8 cellular contexts compared by ENCODE assay signal in the genomic region with DNA sequence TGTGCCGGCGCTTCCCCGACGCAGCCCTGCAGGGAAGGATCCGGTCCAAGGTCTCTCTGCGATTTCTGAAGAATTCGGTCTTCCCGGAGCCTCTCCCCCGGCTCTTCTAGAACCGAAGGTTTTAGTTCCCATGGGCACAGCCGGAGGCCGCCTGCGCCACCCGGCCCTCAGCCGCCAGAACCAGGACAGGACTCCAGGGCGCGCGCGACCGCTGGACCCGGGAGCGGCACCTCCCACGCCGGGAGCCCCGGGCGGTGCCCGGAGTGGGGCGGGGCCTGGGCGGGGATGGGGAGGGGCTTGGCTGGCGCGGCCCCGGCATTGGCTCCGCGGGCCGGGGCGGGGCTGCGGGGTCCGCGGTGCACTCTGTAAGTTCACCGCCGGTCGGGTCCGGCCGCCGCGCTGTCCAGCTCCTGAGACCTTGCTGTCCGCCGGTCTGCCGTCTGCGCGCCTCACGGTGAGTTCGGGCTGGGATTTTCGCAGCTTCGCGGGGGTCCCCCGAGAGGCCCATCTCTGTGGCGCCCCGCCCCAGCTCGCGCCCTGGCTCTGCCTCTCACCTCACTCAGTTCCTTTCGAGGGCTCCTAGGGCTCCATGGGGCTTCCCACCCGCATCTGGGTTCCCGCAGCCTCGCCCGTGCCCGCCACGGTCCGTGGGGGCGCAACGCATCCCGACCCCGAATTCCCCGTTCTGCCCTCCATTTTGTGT. TPM values are rescaled to one million over a fixed set of nuclear protein-coding genes. Genes with fewer than 3 reads are reported as not detected.
A peak's percentile ranks its signal among the peaks of the same experiment; 100 is the strongest.
DNase-seq lines count a peak whose midpoint lies in the region; ATAC-seq and TF ChIP-seq lines count a peak whose summit lies in the region.

A gene with protein sequence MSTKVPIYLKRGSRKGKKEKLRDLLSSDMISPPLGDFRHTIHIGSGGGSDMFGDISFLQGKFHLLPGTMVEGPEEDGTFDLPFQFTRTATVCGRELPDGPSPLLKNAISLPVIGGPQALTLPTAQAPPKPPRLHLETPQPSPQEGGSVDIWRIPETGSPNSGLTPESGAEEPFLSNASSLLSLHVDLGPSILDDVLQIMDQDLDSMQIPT (plus strand): TSS at position 366 of the 703 bp plus-strand sequence. CDS start 6,033 bp downstream, outside the sequence.

- H3K27ac Mint-ChIP-seq in Caco-2 (ENCODE audit: unreplicated experiment) (peak within 1 kb of the TSS; percentile 80), osteocyte (ENCODE audit: unreplicated experiment) (peak within 1 kb of the TSS; percentile 91)
- peak within 1 kb of the TSS; percentile 46 for H3K27ac Mint-ChIP-seq in activated naive CD8-positive, alpha-beta T cell

- H3K27ac ChIP-seq in IMR-90 (ENCODE audit: insufficient read depth, low read length) (peak within 1 kb of the TSS; percentile 91), SK-N-SH (ENCODE audit: low read depth in 2 of 2, low read length in 1 of 2) (peak within 1 kb of the TSS; percentile 65 to 80), testis (peak within 1 kb of the TSS; percentile 64 to 81)

- peak within 1 kb of the TSS; percentile 67 for H2BK5ac ChIP-seq in IMR-90 (ENCODE audit: low read depth, low read length, poor library complexity, severe bottlenecking)

- TF ChIP-seq POLR2A in IMR-90 (IDR thresholded peaks at IDR 0.05; ENCODE audit: low read depth, low read length) (peak; percentile 95), testis (IDR thresholded peaks at IDR 0.05) (no peak)

- H3K79me2 ChIP-seq in SK-N-SH (ENCODE audit: insufficient read depth) = peaks cover 42% of the 10 kb centered on the region

- H3K4me1 Mint-ChIP-seq in Caco-2 (ENCODE audit: low read depth, unreplicated experiment) = peaks cover 28% of the 10 kb centered on the region
- peaks cover 7% of the 10 kb centered on the region for H3K4me1 Mint-ChIP-seq in activated naive CD8-positive, alpha-beta T cell (ENCODE audit: low read depth)
- H3K4me1 Mint-ChIP-seq in osteocyte (ENCODE audit: unreplicated experiment) = peaks cover 43% of the 10 kb centered on the region

- POLR2A ChIA-PET in Caco-2 (lab: Charles Lee) (interaction anchor here (0.5 to 3.1 kb wide), 10 partner anchors 9 to 100 kb away, joined by 3 to 81 read pairs (median 6); a partner anchor contains a TSS), IMR-90 (lab: Charles Lee; ENCODE audit: unreplicated experiment) (interaction anchor here (1.0 kb wide), 1 partner anchor 22 kb away, joined by 4 read pairs; no protein-coding TSS in a partner anchor), SK-N-SH (lab: Yijun Ruan, JAX) (interaction anchor here (0.6 to 2.4 kb wide), 17 partner anchors 10 to 194 kb away, joined by 3 to 26 read pairs (median 4); a partner anchor contains a TSS)

- H3K27me3 Mint-ChIP-seq in Caco-2 (ENCODE audit: insufficient read depth, unreplicated experiment) (no peaks in the 10 kb centered on the region), osteocyte (ENCODE audit: unreplicated experiment) (no peaks in the 10 kb centered on the region)
- H3K27me3 Mint-ChIP-seq in activated naive CD8-positive, alpha-beta T cell = no peaks in the 10 kb centered on the region

- DNase-seq in Caco-2 = peak; percentile 87 to 94
- peak; percentile 80 for DNase-seq in IMR-90
- peak; percentile 97 for DNase-seq in SK-N-SH
- peak; percentile 75 to 96 (median 92) for DNase-seq in head of caudate nucleus
- peak; percentile 95 for DNase-seq in osteocyte (ENCODE audit: extremely low spot score, unreplicated experiment)
- DNase-seq in testis = peak; percentile 88

- peaks cover 41% of the 10 kb centered on the region for H4K20me1 ChIP-seq in IMR-90 (ENCODE audit: insufficient read depth, low read length)
- peaks cover 24% of the 10 kb centered on the region for H4K20me1 ChIP-seq in SK-N-SH (ENCODE audit: insufficient read depth)

- H4K91ac ChIP-seq in IMR-90 (ENCODE audit: insufficient read depth, low read depth, low read length) = peak within 1 kb of the TSS; percentile 47; the same call in 1 of the 2 replicates

- peak within 1 kb of the TSS; percentile 55; the same call in 1 of the 2 replicates for H3K18ac ChIP-seq in IMR-90 (ENCODE audit: low read depth, low read length)

- H3K9me2 ChIP-seq in SK-N-SH = no peaks in the 10 kb centered on the region

- H3F3A ChIP-seq in SK-N-SH (replicated peaks; ENCODE audit: insufficient read depth) = peaks cover 5% of the 10 kb centered on the region

- H3K9ac ChIP-seq in IMR-90 (ENCODE audit: low read depth, low read length) (peak within 1 kb of the TSS; percentile 90), SK-N-SH (peak within 1 kb of the TSS; percentile 84)

- H4K8ac ChIP-seq in IMR-90 (ENCODE audit: low read depth in 2 of 2, low read length in 2 of 2) = peak within 1 kb of the TSS; percentile 47 to 59; a peak in 2 of 4 replicates

- CTCF ChIA-PET in Caco-2 (lab: Charles Lee) = interaction anchor here (0.6 to 6.5 kb wide), 23 partner anchors 9 to 179 kb away, joined by 3 to 337 read pairs (median 4); a partner anchor contains a TSS
- CTCF ChIA-PET in IMR-90 (lab: Yijun Ruan, JAX) = interaction anchor here (0.6 to 4.5 kb wide), 16 partner anchors 9 to 89 kb away, joined by 3 to 66 read pairs (median 6); a partner anchor contains a TSS
- CTCF ChIA-PET in SK-N-SH (lab: Yijun Ruan, JAX) = interaction anchor here (0.6 to 24.1 kb wide), 45 partner anchors 8 to 623 kb away, joined by 3 to 1118 read pairs (median 4); a partner anchor contains a TSS

- peak within 1 kb of the TSS; percentile 63; the same call in 1 of the 2 replicates for H3K23ac ChIP-seq in IMR-90 (ENCODE audit: low read depth, low read length)

- dilution Hi-C loops in IMR-90 (cut with HindIII; ENCODE audit: low sequenced_read_pairs, unreplicated experiment) = no loop called here

- H3K14ac ChIP-seq in IMR-90 (replicated peaks; ENCODE audit: low read depth, low read length) = peak within 1 kb of the TSS; percentile 77

- H3K36me3 Mint-ChIP-seq in Caco-2 (ENCODE audit: insufficient read depth, unreplicated experiment) = peaks cover 43% of the 10 kb centered on the region
- H3K36me3 Mint-ChIP-seq in activated naive CD8-positive, alpha-beta T cell = no peaks in the 10 kb centered on the region
- H3K36me3 Mint-ChIP-seq in osteocyte (ENCODE audit: unreplicated experiment) = no peaks in the 10 kb centered on the region

- in situ Hi-C loops in IMR-90 (cut with MboI; ENCODE audit: low sequenced_read_pairs) = loop anchor here (5.0 kb wide), 1 partner anchor 37 kb away; no protein-coding TSS in a partner anchor

- H3K4ac ChIP-seq in IMR-90 (ENCODE audit: low read depth, low read length) = peak within 1 kb of the TSS; percentile 79

- H2AFZ ChIP-seq in IMR-90 (replicated peaks; ENCODE audit: low read length, poor library complexity) (peak within 1 kb of the TSS; percentile 90), SK-N-SH (ENCODE audit: low read depth) (peak within 1 kb of the TSS; percentile 93)

- peak within 1 kb of the TSS; percentile 96 for H2AK9ac ChIP-seq in IMR-90 (replicated peaks; ENCODE audit: low read depth, low read length, poor library complexity)

- no TSS peak for BruUV-seq in Caco-2 (replicated peaks; lab: Mats Ljungman, UMichigan)
- no TSS peak for BruUV-seq in IMR-90 (replicated peaks; lab: Mats Ljungman, UMichigan)

- 0% methylated on average over 29 of the region's 74 CpGs; no CpG with 5 or more reads in 1 of the 2 experiments for WGBS in IMR-90 (ENCODE audit: extremely low coverage in 2 of 2, insufficient read length in 1 of 2), 2 experiments
- 3% methylated on average over 24 of the region's 74 CpGs for WGBS in SK-N-SH (ENCODE audit: low lambda C conversion rate)
- 0 to 1% methylated on average over 2 to 55 of the region's 74 CpGs for WGBS in testis, 2 donors

- H3K9me3 ChIP-seq in Caco-2 = no peaks in the 10 kb centered on the region
- H3K9me3 ChIP-seq in IMR-90 (ENCODE audit: control insufficient read depth, insufficient read depth, low read length) = no peaks in the 10 kb centered on the region
- no peaks in the 10 kb centered on the region for H3K9me3 ChIP-seq in SK-N-SH
- H3K9me3 ChIP-seq in testis = no peaks in the 10 kb centered on the region

- H3K4me3 Mint-ChIP-seq in Caco-2 (ENCODE audit: unreplicated experiment) (peak within 1 kb of the TSS; percentile 81), osteocyte (ENCODE audit: unreplicated experiment) (peak within 1 kb of the TSS; percentile 82)
- peak within 1 kb of the TSS; percentile 70 for H3K4me3 Mint-ChIP-seq in activated naive CD8-positive, alpha-beta T cell

- TF ChIP-seq CTCF in Caco-2 (IDR thresholded peaks at IDR 0.05; ENCODE audit: insufficient read depth in 1 of 2, low read depth in 1 of 2, low read length in 1 of 2, severe bottlenecking in 1 of 2, unreplicated experiment in 1 of 2) (peak in 1 of 2 experiments; percentile 10), IMR-90 (conservative IDR thresholded peaks at IDR 0.05; ENCODE audit: low read depth, low read length) (no peak), SK-N-SH (IDR thresholded peaks at IDR 0.05) (no peak), osteocyte (IDR thresholded peaks at IDR 0.05) (no peak), testis (IDR thresholded peaks at IDR 0.05) (peak in 1 of 3 experiments; percentile 8)

- peak within 1 kb of the TSS; percentile 28; the same call in 1 of the 2 replicates for H4K5ac ChIP-seq in IMR-90 (ENCODE audit: low read depth, low read length)

- H3K56ac ChIP-seq in IMR-90 (ENCODE audit: extremely low read depth, insufficient read depth, low read length) = peak within 1 kb of the TSS; percentile 68

- peaks cover 8% of the 10 kb centered on the region for H3K9me1 ChIP-seq in IMR-90 (ENCODE audit: insufficient read depth, low read length)

- H3K27me3 ChIP-seq in Caco-2 (replicated peaks; ENCODE audit: control insufficient read depth, insufficient read depth, low read length) (no peaks in the 10 kb centered on the region), IMR-90 (ENCODE audit: control insufficient read depth, insufficient read depth, low read length) (no peaks in the 10 kb centered on the region), SK-N-SH (ENCODE audit: insufficient read depth) (no peaks in the 10 kb centered on the region), testis (no peaks in the 10 kb centered on the region)

- TF ChIP-seq RAD21 in IMR-90 (IDR thresholded peaks at IDR 0.05; ENCODE audit: low read length) (no peak), SK-N-SH (IDR thresholded peaks at IDR 0.05; ENCODE audit: low read length) (no peak)

- peak within 1 kb of the TSS; percentile 45; the same call in 1 of the 3 replicates for H2BK15ac ChIP-seq in IMR-90 (ENCODE audit: low read depth, low read length)

- peak within 1 kb of the TSS; percentile 29 for H2BK120ac ChIP-seq in IMR-90 (ENCODE audit: low read depth, low read length)

- no peak for TF ChIP-seq EP300 in SK-N-SH (IDR thresholded peaks at IDR 0.05; ENCODE audit: borderline replicate concordance in 1 of 2, low read depth in 1 of 2, low read length in 1 of 2)

- H3K4me3 ChIP-seq in Caco-2 (ENCODE audit: low read depth, low read length) = peak within 1 kb of the TSS; percentile 99
- peak within 1 kb of the TSS; percentile 96 for H3K4me3 ChIP-seq in IMR-90 (ENCODE audit: insufficient read depth, low read depth, low read length)
- peak within 1 kb of the TSS; percentile 85 to 94 for H3K4me3 ChIP-seq in SK-N-SH (ENCODE audit: low read depth in 2 of 2, low read length in 1 of 2)
- H3K4me3 ChIP-seq in testis = peak within 1 kb of the TSS; percentile 69 to 95

- peak; percentile 90 for ATAC-seq in GM21381 (IDR thresholded peaks at IDR 0.05; ENCODE audit: unreplicated experiment)
- ATAC-seq in IMR-90 (ENCODE audit: low read depth) = peak; percentile 89

- H3K79me1 ChIP-seq in IMR-90 (ENCODE audit: low read depth in 1 of 2, low read length in 2 of 2) = peaks cover 5 to 61% of the 10 kb centered on the region in 2 experiments; a peak in 2 of 4 replicates

- intact Hi-C loops in Caco-2 (cut with micrococcal nuclease; ENCODE audit: unreplicated experiment) = loop anchor here (1.0 kb wide), 4 partner anchors 8 to 39 kb away; no protein-coding TSS in a partner anchor
- intact Hi-C loops in IMR-90 (cut with micrococcal nuclease) = loop anchor here (1.0 kb wide), 1 partner anchor 39 kb away; no protein-coding TSS in a partner anchor
- intact Hi-C loops in head of caudate nucleus (cut with DNase I) = loop anchor here (2.0 kb wide), 1 partner anchor 40 kb away; no protein-coding TSS in a partner anchor
- intact Hi-C loops in testis (cut with DNase I; ENCODE audit: low total_unique reads) = loop anchor here (5.0 kb wide), 1 partner anchor 37 kb away; no protein-coding TSS in a partner anchor

- H2BK20ac ChIP-seq in IMR-90 (ENCODE audit: low read depth, low read length) = no peak within 1 kb of the TSS; the same call in 1 of the 2 replicates

- H3K36me3 ChIP-seq in Caco-2 (ENCODE audit: control insufficient read depth, insufficient read depth, low read length) (peaks cover 2% of the 10 kb centered on the region), IMR-90 (ENCODE audit: control insufficient read depth, insufficient read depth, low read length) (peaks cover 2% of the 10 kb centered on the region; the same call in 1 of the 2 replicates), SK-N-SH (replicated peaks in 1 of 2; ENCODE audit: control insufficient read depth in 1 of 2, insufficient read depth in 2 of 2, low read length in 1 of 2) (no peaks in the 10 kb centered on the region), testis (ENCODE audit: low read depth, missing control alignments) (no peaks in the 10 kb centered on the region)

- H3K4me2 ChIP-seq in IMR-90 (ENCODE audit: low read depth, low read length) = peak within 1 kb of the TSS; percentile 97
- peak within 1 kb of the TSS; percentile 87 for H3K4me2 ChIP-seq in SK-N-SH

- H3K9me3 Mint-ChIP-seq in Caco-2 (ENCODE audit: unreplicated experiment) = no peaks in the 10 kb centered on the region
- H3K9me3 Mint-ChIP-seq in activated naive CD8-positive, alpha-beta T cell (ENCODE audit: low read depth) = no peaks in the 10 kb centered on the region
- H3K9me3 Mint-ChIP-seq in osteocyte (ENCODE audit: unreplicated experiment) = no peaks in the 10 kb centered on the region

- peaks cover 33% of the 10 kb centered on the region for H3K4me1 ChIP-seq in Caco-2
- peaks cover 27% of the 10 kb centered on the region for H3K4me1 ChIP-seq in IMR-90 (ENCODE audit: control insufficient read depth, insufficient read depth, low read length)
- H3K4me1 ChIP-seq in SK-N-SH (ENCODE audit: control insufficient read depth in 1 of 2, insufficient read depth in 2 of 2, low read depth in 1 of 2, low read length in 1 of 2) = peaks cover 20 to 38% of the 10 kb centered on the region in 2 experiments; a peak in 2 of 4 replicates
- peaks cover 24% of the 10 kb centered on the region for H3K4me1 ChIP-seq in testis

- peak within 1 kb of the TSS; percentile 82 for H2AK5ac ChIP-seq in IMR-90 (ENCODE audit: low read depth, low read length)

RNA-seq across cellular contexts. Expression of the gene that starts here (rescaled TPM):
- total RNA-seq in Caco-2 (2022) (38.0 and 40.7 TPM in 2 replicates), IMR-90 (2012; rRNA removed) (5.2 and 5.3 TPM in 2 replicates), osteocyte (20.7 and 23.1 TPM in 2 replicates), testis (1 to 10 TPM; 3.5 to 4.4 TPM)
- polyA plus RNA-seq in IMR-90 (2012; rRNA removed) (27.5 and 31.3 TPM in 2 replicates), SK-N-SH (2012; rRNA removed) (5.1 and 8.1 TPM in 2 replicates), testis (ENCODE audit: insufficient read depth, low read depth, low replicate concordance) (5.1 TPM)
- polyA plus RNA-seq in IMR-90 (2012; cell fraction: cytosol; rRNA removed) = 21.0 and 67.9 TPM in 2 replicates
- polyA plus RNA-seq in IMR-90 (2012; cell fraction: nucleus; rRNA removed; ENCODE audit: low replicate concordance) = 50.4 and 79.5 TPM in 2 replicates
- 2.5 and 4.1 TPM in 2 replicates for polyA plus RNA-seq in SK-N-SH (2012; cell fraction: cytosol; rRNA removed)
- polyA plus RNA-seq in SK-N-SH (2012; cell fraction: nucleus; rRNA removed) = 5.6 and 7.7 TPM in 2 replicates

Comparison
In these comparisons a context has a peak if more than half of its experiments do, and no peak if none do; other contexts are left out.
1. Peak in every context shown above with its lines: DNase-seq, ATAC-seq, H3K4me3 ChIP-seq and H3K27ac ChIP-seq.